Comparison of ENCODE assay signal across 9 cellular contexts in the genomic region with DNA sequence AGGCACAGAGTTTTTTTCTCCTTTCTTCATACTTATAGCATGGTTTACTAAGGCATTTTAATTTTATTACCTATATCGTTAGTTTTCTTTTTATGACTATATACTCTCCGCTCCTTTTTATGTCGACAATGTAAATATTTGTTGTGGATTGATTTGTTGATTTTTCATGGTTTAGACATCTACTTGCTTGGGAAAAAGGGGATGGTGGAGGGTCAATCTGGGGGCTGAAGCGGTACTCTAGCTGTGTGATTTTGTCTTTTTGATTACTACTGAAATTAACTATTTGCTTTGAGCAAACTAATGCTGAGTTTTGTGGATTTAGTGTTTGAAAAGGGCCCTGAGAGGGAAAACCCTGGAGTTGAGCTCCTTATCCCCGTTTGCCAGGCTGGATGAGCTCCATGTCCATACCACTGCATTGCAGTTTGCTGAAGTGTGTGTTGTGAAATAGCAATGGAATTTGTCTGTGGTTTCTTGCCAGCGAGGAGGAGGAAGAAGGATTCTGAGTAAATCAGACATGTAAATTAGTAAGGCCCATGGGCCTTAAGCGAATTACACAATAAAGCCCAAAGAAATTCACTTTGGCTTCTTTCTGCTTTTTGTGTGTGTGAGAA.
DNase-seq lines count a peak whose midpoint lies in the region; ATAC-seq and TF ChIP-seq lines count a peak whose summit lies in the region.
"Had no signal": no experiment of that assay in that cellular context is flagged by ENCODE, and none has a peak within 500 bp of the region (broad histone marks: within the 10 kb centered on the region; RNA-seq: fewer than 3 reads in every experiment).

No MANE protein-coding gene starts in this region.

- H3K9me3 Mint-ChIP-seq in activated CD8-positive, alpha-beta T cell treated with anti-CD3 and anti-CD28 coated beads, Interleukin-2, amount 10 ng/mL, durations not matched to agents 7 days and 5 days (ENCODE audit: insufficient read depth) = no peaks in the 10 kb centered on the region

- H3K4me3 ChIP-seq in HEK293 (ENCODE audit: low read depth, low read length) (no peak overlapping the region), thyroid gland (replicated peaks in 1 of 3) (no peak overlapping the region)

- no peaks in the 10 kb centered on the region for H3K36me3 Mint-ChIP-seq in activated CD8-positive, alpha-beta T cell treated with anti-CD3 and anti-CD28 coated beads, Interleukin-2, amount 10 ng/mL, durations not matched to agents 7 days and 5 days (ENCODE audit: low read depth)
- H3K36me3 Mint-ChIP-seq: activated naive CD8-positive, alpha-beta T cell had no signal

- CTCF ChIA-PET in HEK293 (lab: Yijun Ruan, JAX) = interaction anchor here (0.5 to 5.5 kb wide), 5 partner anchors 15 to 227 kb away, joined by 3 to 42 read pairs (median 3); no protein-coding TSS in a partner anchor
- CTCF ChIA-PET in activated CD8-positive, alpha-beta T cell treated with anti-CD3 and anti-CD28 coated beads, Interleukin-2, amount 10 ng/mL, durations not matched to agents 7 days and 5 days (lab: Charles Lee) = interaction anchor here (2.2 kb wide), 1 partner anchor 33 kb away, joined by 7 read pairs; no protein-coding TSS in a partner anchor

- intact Hi-C loops in left cardiac atrium (cut with DNase I) = loop anchor here in 1 of 2 donors (10.0 kb wide), 1 partner anchor 509 kb away; the partner anchor contains the start of gene IRX3
- intact Hi-C loops in thyroid gland (cut with DNase I) = no loop called here

- no peak overlapping the region for H3K4me3 Mint-ChIP-seq in activated CD8-positive, alpha-beta T cell treated with anti-CD3 and anti-CD28 coated beads, Interleukin-2, amount 10 ng/mL, durations not matched to agents 7 days and 5 days
- H3K4me3 Mint-ChIP-seq: activated naive CD8-positive, alpha-beta T cell had no signal

- peaks cover 27% of the 10 kb centered on the region for H3K4me1 ChIP-seq in HEK293 (ENCODE audit: control insufficient read depth, insufficient read depth, low read length)
- H3K4me1 ChIP-seq in thyroid gland = peaks cover 48 to 60% of the 10 kb centered on the region in 2 donors

- TF ChIP-seq POLR2A in thyroid gland (IDR thresholded peaks at IDR 0.05) = no peak

- POLR2A ChIA-PET in HEK293 (lab: Yijun Ruan, JAX) = interaction anchor here (1.9 kb wide), 1 partner anchor 1154 kb away, joined by 5 read pairs; no protein-coding TSS in a partner anchor
- POLR2A ChIA-PET in activated CD8-positive, alpha-beta T cell treated with anti-CD3 and anti-CD28 coated beads, Interleukin-2, amount 10 ng/mL, durations not matched to agents 7 days and 5 days (lab: Charles Lee) = no interaction called here

- ATAC-seq in SK-N-SH treated with all-trans-retinoic acid at 6 μM for 48 hours = peak; percentile 79
- ATAC-seq in left cardiac atrium = peak; percentile 74 to 85
- ATAC-seq in activated CD8-positive, alpha-beta T cell treated with anti-CD3 and anti-CD28 coated beads, Interleukin-2, amount 10 ng/mL, durations not matched to agents 7 days and 5 days = no peak

- TF ChIP-seq CTCF in HEK293 (tag by site-specific recombination; IDR thresholded peaks at IDR 0.05) = no peak
- no peak for TF ChIP-seq CTCF in thyroid gland (IDR thresholded peaks at IDR 0.05)
- no peak for TF ChIP-seq CTCF in GM20000 (IDR thresholded peaks at IDR 0.05; ENCODE audit: extremely low read depth, missing control alignments)

- H3K36me3 ChIP-seq in HEK293 (ENCODE audit: control insufficient read depth in 2 of 2, insufficient read depth in 1 of 2, low read length in 2 of 2) = no peaks in the 10 kb centered on the region
- no peaks in the 10 kb centered on the region for H3K36me3 ChIP-seq in thyroid gland

- peaks cover 4% of the 10 kb centered on the region for H3K4me1 Mint-ChIP-seq in activated CD8-positive, alpha-beta T cell treated with anti-CD3 and anti-CD28 coated beads, Interleukin-2, amount 10 ng/mL, durations not matched to agents 7 days and 5 days (ENCODE audit: low read depth)

- H3K27ac ChIP-seq in HEK293 (ENCODE audit: extremely low read depth, low read depth, low read length) = peak overlapping the region; percentile 10; the same call in 1 of the 2 replicates
- H3K27ac ChIP-seq in thyroid gland = peak overlapping the region; percentile 10 to 64 (median 53)

- no peak overlapping the region for H3K27ac Mint-ChIP-seq in activated CD8-positive, alpha-beta T cell treated with anti-CD3 and anti-CD28 coated beads, Interleukin-2, amount 10 ng/mL, durations not matched to agents 7 days and 5 days
- H3K27ac Mint-ChIP-seq: activated naive CD8-positive, alpha-beta T cell had no signal

- no peaks in the 10 kb centered on the region for H3K27me3 Mint-ChIP-seq in activated CD8-positive, alpha-beta T cell treated with anti-CD3 and anti-CD28 coated beads, Interleukin-2, amount 10 ng/mL, durations not matched to agents 7 days and 5 days (ENCODE audit: low read depth)
- H3K27me3 Mint-ChIP-seq: activated naive CD8-positive, alpha-beta T cell had no signal

- H3K9me3 ChIP-seq in HEK293 (ENCODE audit: control insufficient read depth, insufficient read depth, low read depth, low read length) (no peaks in the 10 kb centered on the region), thyroid gland (no peaks in the 10 kb centered on the region)

- 57 to 62% methylated on average over 7 of the region's 7 CpGs for WGBS in thyroid gland, 2 donors

- no peaks in the 10 kb centered on the region for H3K27me3 ChIP-seq in thyroid gland

- DNase-seq in left cardiac atrium = peak; percentile 38
- DNase-seq in thyroid gland = peak; percentile 65 to 66
- no peak for DNase-seq in activated CD8-positive, alpha-beta T cell treated with anti-CD3 and anti-CD28 coated beads, Interleukin-2, amount 10 ng/mL, durations not matched to agents 7 days and 5 days
- DNase-seq in GM20000 (ENCODE audit: low spot score) = no peak
- DNase-seq in HUDEP-2 (lab: John Stamatoyannopoulos, UW; ENCODE audit: unreplicated experiment in 76 of 76) = no peak
- no peak for DNase-seq in DMS114 treated with DMSO at 0.1 percent for 48 hours (lab: John Stamatoyannopoulos, UW; ENCODE audit: unreplicated experiment)

TF ChIP-seq in HEK293, 187 proteins besides CTCF, POLR2A, EP300 and RAD21 (continues in another document):
- TF ChIP-seq ZNF394 (tag by site-specific recombination; IDR thresholded peaks at IDR 0.05; ENCODE audit: borderline replicate concordance) = no peak
- TF ChIP-seq HOXD13 (CRISPR knock-in tag; IDR thresholded peaks at IDR 0.05; ENCODE audit: borderline replicate concordance) = no peak
- no peak for TF ChIP-seq ZNF777 (tag by site-specific recombination; IDR thresholded peaks at IDR 0.05; ENCODE audit: borderline replicate concordance)
- TF ChIP-seq FEZF1 (tag by site-specific recombination; IDR thresholded peaks at IDR 0.05) = peak; percentile 47
- TF ChIP-seq ZBTB10 (tag by site-specific recombination; IDR thresholded peaks at IDR 0.05) = no peak
- TF ChIP-seq ZSCAN30 (tag by site-specific recombination; IDR thresholded peaks at IDR 0.05) = no peak
- peak; percentile 70; the same call in 1 of the 2 replicates for TF ChIP-seq ZNF600 (tag by site-specific recombination; IDR thresholded peaks at IDR 0.05)

TF ChIP-seq in SK-N-SH treated with all-trans-retinoic acid at 6 μM for 48 hours, 23 proteins besides CTCF, POLR2A, EP300 and RAD21:
- TF ChIP-seq ISL1 (CRISPR knock-in tag; IDR thresholded peaks at IDR 0.05) = peak; percentile 15; the same call in 1 of the 2 replicates
- TF ChIP-seq ZNF8 (CRISPR knock-in tag; IDR thresholded peaks at IDR 0.05) = no peak
- TF ChIP-seq RARB (CRISPR knock-in tag; IDR thresholded peaks at IDR 0.05) = no peak
- no peak for TF ChIP-seq ZNF70 (CRISPR knock-in tag; IDR thresholded peaks at IDR 0.05)
- TF ChIP-seq ARNTL (CRISPR knock-in tag; IDR thresholded peaks at IDR 0.05; ENCODE audit: borderline replicate concordance, low read depth) = no peak
- TF ChIP-seq, protein P1, sequence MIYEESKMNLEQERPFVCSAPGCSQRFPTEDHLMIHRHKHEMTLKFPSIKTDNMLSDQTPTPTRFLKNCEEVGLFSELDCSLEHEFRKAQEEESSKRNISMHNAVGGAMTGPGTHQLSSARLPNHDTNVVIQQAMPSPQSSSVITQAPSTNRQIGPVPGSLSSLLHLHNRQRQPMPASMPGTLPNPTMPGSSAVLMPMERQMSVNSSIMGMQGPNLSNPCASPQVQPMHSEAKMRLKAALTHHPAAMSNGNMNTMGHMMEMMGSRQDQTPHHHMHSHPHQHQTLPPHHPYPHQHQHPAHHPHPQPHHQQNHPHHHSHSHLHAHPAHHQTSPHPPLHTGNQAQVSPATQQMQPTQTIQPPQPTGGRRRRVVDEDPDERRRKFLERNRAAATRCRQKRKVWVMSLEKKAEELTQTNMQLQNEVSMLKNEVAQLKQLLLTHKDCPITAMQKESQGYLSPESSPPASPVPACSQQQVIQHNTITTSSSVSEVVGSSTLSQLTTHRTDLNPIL (CRISPR knock-in tag; IDR thresholded peaks at IDR 0.05; ENCODE audit: low read depth) = no peak
- no peak for TF ChIP-seq BACH2 (CRISPR knock-in tag; IDR thresholded peaks at IDR 0.05; ENCODE audit: borderline replicate concordance)
TF ChIP-seq in SK-N-SH treated with all-trans-retinoic acid at 6 μM for 48 hours: peak in this region for 1.

Comparison
In these comparisons a context has a peak if more than half of its experiments do, and no peak if none do; other contexts are left out.
1. DNase-seq: peak in left cardiac atrium (single experiment) and thyroid gland (2 of 2); none in activated CD8-positive, alpha-beta T cell treated with anti-CD3 and anti-CD28 coated beads, Interleukin-2, amount 10 ng/mL, durations not matched to agents 7 days and 5 days (single experiment), GM20000 (single experiment), HUDEP-2 (0 of 76) and DMS114 treated with DMSO at 0.1 percent for 48 hours (single experiment).